20 cellular contexts compared by ENCODE assay signal in genomic region chr1:108892356-108893140, GRCh38. TPM values are rescaled to one million over a fixed set of nuclear protein-coding genes. Genes with fewer than 3 reads are reported as not detected.
A peak's percentile ranks its signal among the peaks of the same experiment; 100 is the strongest.
DNase-seq lines count a peak whose midpoint lies in the region; ATAC-seq and TF ChIP-seq lines count a peak whose summit lies in the region.
"Had no signal": no experiment of that assay in that cellular context is flagged by ENCODE, and none has a peak within 500 bp of the region (broad histone marks: within the 10 kb centered on the region; RNA-seq: fewer than 3 reads in every experiment).

No MANE protein-coding gene starts in this region.

- in situ Hi-C loops in ACHN (cut with HindIII; ENCODE audit: low pct_ligation_motif_present, low pct_unique_long_range_greater_than_20kb, low sequenced_read_pairs) = no loop called here
- in situ Hi-C loops in mammary epithelial cell (cut with MboI; ENCODE audit: low sequenced_read_pairs in 2 of 2) = loop anchor here in 1 of 2 donors (5.0 kb wide), 1 partner anchor 65 kb away; no protein-coding TSS in a partner anchor

- no peaks in the 10 kb centered on the region for H3K9me3 Mint-ChIP-seq in activated naive CD4-positive, alpha-beta T cell treated with anti-CD3 and anti-CD28 coated beads, Interleukin-2, amount 50 U/mL, for 72 hours
- H3K9me3 Mint-ChIP-seq: GM23338; stimulated activated effector memory CD8-positive, alpha-beta T cell treated with anti-CD3 and anti-CD28 coated beads, Interleukin-12 subunit alpha, Interleukin-12 subunit beta, amount 100 ng/mL, for 72 hours; type B pancreatic cell had no signal

- H3K79me2 ChIP-seq in mammary epithelial cell (ENCODE audit: insufficient read depth, low read length) = peaks cover 70% of the 10 kb centered on the region
- H3K79me2 ChIP-seq: parathyroid adenoma had no signal

- TF ChIP-seq POLR2A in GM18505 (IDR thresholded peaks at IDR 0.05; ENCODE audit: borderline replicate concordance, extremely low read depth, insufficient read depth, insufficient read length) = no peak

- H3K9me3 ChIP-seq in mammary epithelial cell (replicated peaks; ENCODE audit: insufficient read depth, low read length) = no peaks in the 10 kb centered on the region
- H3K9me3 ChIP-seq: colonic mucosa had no signal

- H3K9ac ChIP-seq in mammary epithelial cell (ENCODE audit: insufficient read depth, low read length) = no peak overlapping the region
- H3K9ac ChIP-seq: parathyroid adenoma had no signal

- H4K20me1 ChIP-seq in mammary epithelial cell (ENCODE audit: insufficient read depth, low read length) = no peaks in the 10 kb centered on the region

- peaks cover 29% of the 10 kb centered on the region for H3K4me1 ChIP-seq in mammary epithelial cell (ENCODE audit: insufficient read depth, low read length)
- H3K4me1 ChIP-seq: colonic mucosa, parathyroid adenoma had no signal

- peak overlapping the region; percentile 12 for H3K27ac ChIP-seq in mammary epithelial cell (ENCODE audit: insufficient read depth, low read depth, low read length)
- H3K27ac ChIP-seq: colonic mucosa, parathyroid adenoma had no signal

- peak overlapping the region; percentile 14 for H3K4me2 ChIP-seq in mammary epithelial cell (ENCODE audit: insufficient read depth, low read depth, low read length)
- H3K4me2 ChIP-seq: GM23338 had no signal

- H3K4me3 ChIP-seq in mammary epithelial cell (replicated peaks in 1 of 3; ENCODE audit: insufficient read depth in 1 of 3, low read depth in 2 of 3, low read length in 3 of 3) = no peak overlapping the region
- H3K4me3 ChIP-seq: colonic mucosa, GM23338 had no signal

- ATAC-seq in activated naive CD4-positive, alpha-beta T cell treated with anti-CD3 and anti-CD28 coated beads, Interleukin-2, amount 50 U/mL, for 72 hours = no peak
- no peak for ATAC-seq in GM18505 (IDR thresholded peaks at IDR 0.05; ENCODE audit: unreplicated experiment)
- no peak for ATAC-seq in HG02763 (IDR thresholded peaks at IDR 0.05; ENCODE audit: unreplicated experiment)
- ATAC-seq: GM23338; stimulated activated effector memory CD8-positive, alpha-beta T cell treated with anti-CD3 and anti-CD28 coated beads, Interleukin-12 subunit alpha, Interleukin-12 subunit beta, amount 100 ng/mL, for 72 hours had no signal

- CTCF ChIA-PET in mammary epithelial cell (lab: Charles Lee; ENCODE audit: low non-redundant PET) = no interaction called here

- no peaks in the 10 kb centered on the region for H3K27me3 ChIP-seq in mammary epithelial cell (ENCODE audit: insufficient read depth, low read length)
- H3K27me3 ChIP-seq: colonic mucosa had no signal

- dilution Hi-C loops in mammary epithelial cell (cut with HindIII; ENCODE audit: low sequenced_read_pairs) = no loop called here

- no peak for TF ChIP-seq CTCF in mammary epithelial cell (conservative IDR thresholded peaks at IDR 0.05 in 1 of 2, IDR thresholded peaks at IDR 0.05 in 1 of 2; ENCODE audit: extremely low read depth in 1 of 2, insufficient read depth in 1 of 2, low read depth in 1 of 2, low read length in 2 of 2)

- no peaks in the 10 kb centered on the region for H3K36me3 Mint-ChIP-seq in activated naive CD4-positive, alpha-beta T cell treated with anti-CD3 and anti-CD28 coated beads, Interleukin-2, amount 50 U/mL, for 72 hours
- H3K36me3 Mint-ChIP-seq: type B pancreatic cell had no signal

- no TSS peak for BruUV-seq in mammary epithelial cell (replicated peaks; lab: Mats Ljungman, UMichigan)

- peaks cover 17% of the 10 kb centered on the region for H3K36me3 ChIP-seq in mammary epithelial cell (ENCODE audit: insufficient read depth, low read length)
- H3K36me3 ChIP-seq: colonic mucosa had no signal

- H2AFZ ChIP-seq in mammary epithelial cell (ENCODE audit: low read depth, low read length) = no peak overlapping the region
- H2AFZ ChIP-seq: GM23338, parathyroid adenoma had no signal

- WGBS in mammary epithelial cell (ENCODE audit: low coverage, missing lambda C conversion rate) = 69% methylated on average over 3 of the region's 3 CpGs

- DNase-seq in ACHN (peak; percentile 77), M059J (ENCODE audit: low read depth) (peak; percentile 46), mammary epithelial cell (no peak), hepatic stellate cell (ENCODE audit: low spot score) (peak; percentile 41), NCI-H524 treated with DMSO at 0.1 percent for 48 hours (lab: John Stamatoyannopoulos, UW) (no peak)
- DNase-seq in activated naive CD4-positive, alpha-beta T cell treated with anti-CD3 and anti-CD28 coated beads, Interleukin-2, amount 50 U/mL, for 72 hours (ENCODE audit: low spot score in 2 of 2) = no peak
- DNase-seq: activated CD8-positive, alpha-beta memory T cell treated with anti-CD3 and anti-CD28 coated beads for 24 hours; amniotic stem cell; colonic mucosa; erythroblast; NCI-H1694; NCI-H226; SHP77; T-helper 2 cell had no signal

- intact Hi-C loops in mammary epithelial cell (cut with micrococcal nuclease) = no loop called here

- no peak overlapping the region for H3K27ac Mint-ChIP-seq in activated naive CD4-positive, alpha-beta T cell treated with anti-CD3 and anti-CD28 coated beads, Interleukin-2, amount 50 U/mL, for 72 hours
- H3K27ac Mint-ChIP-seq: GM23338; stimulated activated effector memory CD8-positive, alpha-beta T cell treated with anti-CD3 and anti-CD28 coated beads, Interleukin-12 subunit alpha, Interleukin-12 subunit beta, amount 100 ng/mL, for 72 hours; type B pancreatic cell had no signal

RNA-seq across cellular contexts. Expression of gene GPSM2, which starts 15.8 kb away (rescaled TPM):
- 50.1 and 69.1 TPM in 2 replicates for total RNA-seq in M059J (2014; rRNA removed; shearing (Covaris generic))
- total RNA-seq in mammary epithelial cell = 10 to 100 TPM; 56.7 to 59.4 TPM
- polyA plus RNA-seq in mammary epithelial cell = 37.8 TPM
- 103 TPM for polyA minus RNA-seq in mammary epithelial cell
- total RNA-seq in activated naive CD4-positive, alpha-beta T cell treated with anti-CD3 and anti-CD28 coated beads, Interleukin-2, amount 50 U/mL, for 72 hours = 10 to 100 TPM; 17.3 to 28.1 TPM

RNA-seq across cellular contexts. Expression of gene AKNAD1, which starts 35.7 kb away (rescaled TPM):
- 0.37 and 2.3 TPM in 2 replicates for total RNA-seq in M059J (2014; rRNA removed; shearing (Covaris generic))
- total RNA-seq in mammary epithelial cell = 1 to 10 TPM in 1 of 2 donors, under 1 TPM in 1; 0.67 to 2.6 TPM
- polyA plus RNA-seq in mammary epithelial cell = 0.69 TPM
- not detected for polyA minus RNA-seq in mammary epithelial cell
- not detected for total RNA-seq in activated naive CD4-positive, alpha-beta T cell treated with anti-CD3 and anti-CD28 coated beads, Interleukin-2, amount 50 U/mL, for 72 hours
- total RNA-seq: colonic mucosa, GM23338 had no signal
- polyA plus RNA-seq: GM23338 had no signal

Comparison
In these comparisons a context has a peak if more than half of its experiments do, and no peak if none do; other contexts are left out.
1. DNase-seq: peak in ACHN (single experiment), M059J (single experiment) and hepatic stellate cell (single experiment); none in mammary epithelial cell (single experiment), activated naive CD4-positive, alpha-beta T cell treated with anti-CD3 and anti-CD28 coated beads, Interleukin-2, amount 50 U/mL, for 72 hours (0 of 2) and NCI-H524 treated with DMSO at 0.1 percent for 48 hours (single experiment).